In genomic region chr3:130854208-130854864, GRCh38 we compare ENCODE assay signal across 11 cellular contexts. TPM values are rescaled to one million over a fixed set of nuclear protein-coding genes. Genes with fewer than 3 reads are reported as not detected.
DNase-seq lines count a peak whose midpoint lies in the region; ATAC-seq and TF ChIP-seq lines count a peak whose summit lies in the region.
"Had no signal": no experiment of that assay in that cellular context is flagged by ENCODE, and none has a peak within 500 bp of the region (broad histone marks: within the 10 kb centered on the region; RNA-seq: fewer than 3 reads in every experiment).

No MANE protein-coding gene starts in this region.

- peak; percentile 37 for ATAC-seq in GM21619 (IDR thresholded peaks at IDR 0.05; ENCODE audit: unreplicated experiment)
- peak; percentile 36 for ATAC-seq in HG03135 (IDR thresholded peaks at IDR 0.05; ENCODE audit: unreplicated experiment)
- ATAC-seq in foreskin keratinocyte = no peak
- ATAC-seq: natural killer cell treated with Interleukin-12 subunit alpha and Interleukin-12 subunit beta and Interleukin-15 and Interleukin-18, amount 100 ng/mL, for 72 hours had no signal

- no peak overlapping the region for H3K14ac ChIP-seq in trophoblast cell (ENCODE audit: low read length)

- no peak overlapping the region for H4K8ac ChIP-seq in trophoblast cell (ENCODE audit: low read depth, low read length)

- no peak overlapping the region for H3K23ac ChIP-seq in trophoblast cell (ENCODE audit: low read length)

- no CpG with 5 or more reads among the region's 5 CpGs for WGBS in trophoblast cell (ENCODE audit: extremely low coverage, insufficient coverage, insufficient read length)
- 90% methylated on average over 5 of the region's 5 CpGs for WGBS in suprapubic skin

- DNase-seq in NCI-H2107 treated with DMSO at 0.1 percent for 48 hours (lab: John Stamatoyannopoulos, UW; ENCODE audit: unreplicated experiment) (peak; percentile 82), NCI-H2107 (lab: John Stamatoyannopoulos, UW) (no peak), trophoblast cell (no peak), NCI-H1930 (lab: John Stamatoyannopoulos, UW) (no peak), foreskin keratinocyte (no peak), suprapubic skin (ENCODE audit: low spot score in 2 of 2) (no peak)

- no peak overlapping the region for H4K12ac ChIP-seq in trophoblast cell (ENCODE audit: low read depth, low read length)

- no peaks in the 10 kb centered on the region for H3K9me3 ChIP-seq in trophoblast cell (ENCODE audit: insufficient read depth, low read depth, low read length)
- no peaks in the 10 kb centered on the region for H3K9me3 ChIP-seq in suprapubic skin

- H3K27ac ChIP-seq in trophoblast cell (ENCODE audit: low read depth, low read length) = no peak overlapping the region
- no peak overlapping the region for H3K27ac ChIP-seq in foreskin keratinocyte
- H3K27ac ChIP-seq in suprapubic skin = no peak overlapping the region
- H3K27ac ChIP-seq: 22Rv1 had no signal

- no peak for TF ChIP-seq POLR2A in suprapubic skin (IDR thresholded peaks at IDR 0.05)

- H3K27me3 ChIP-seq in trophoblast cell (ENCODE audit: insufficient read depth, low read length) (no peaks in the 10 kb centered on the region), foreskin keratinocyte (no peaks in the 10 kb centered on the region), suprapubic skin (no peaks in the 10 kb centered on the region)

- H2BK5ac ChIP-seq in trophoblast cell (ENCODE audit: low read depth, low read length, poor library complexity) = no peak overlapping the region

- H4K91ac ChIP-seq in trophoblast cell (ENCODE audit: low read depth, low read length) = no peak overlapping the region

- H2AFZ ChIP-seq in trophoblast cell (ENCODE audit: insufficient read depth, low read length, poor library complexity) = no peak overlapping the region

- no peaks in the 10 kb centered on the region for H3K36me3 ChIP-seq in trophoblast cell (ENCODE audit: control insufficient read depth in 1 of 2, insufficient read depth in 2 of 2, low read length in 2 of 2)
- no peaks in the 10 kb centered on the region for H3K36me3 ChIP-seq in suprapubic skin

- H3K4me2 ChIP-seq in trophoblast cell (ENCODE audit: low read length) = no peak overlapping the region
- H3K4me2 ChIP-seq: smooth muscle cell had no signal

- peaks cover 1 to 2% of the 10 kb centered on the region in 2 experiments for H3K4me1 ChIP-seq in trophoblast cell (ENCODE audit: control insufficient read depth in 1 of 2, insufficient read depth in 2 of 2, low read length in 2 of 2)
- peaks cover 13% of the 10 kb centered on the region for H3K4me1 ChIP-seq in foreskin keratinocyte
- peaks cover 34% of the 10 kb centered on the region for H3K4me1 ChIP-seq in suprapubic skin

- H2BK120ac ChIP-seq in trophoblast cell (ENCODE audit: insufficient read depth, low read length, poor library complexity) = no peak overlapping the region

- no peak overlapping the region for H2BK12ac ChIP-seq in trophoblast cell (ENCODE audit: low read length)

- TF ChIP-seq CTCF in foreskin keratinocyte (conservative IDR thresholded peaks at IDR 0.05) (no peak), suprapubic skin (IDR thresholded peaks at IDR 0.05) (no peak)

- H3K4me3 ChIP-seq in trophoblast cell (ENCODE audit: low read depth, low read length) (no peak overlapping the region), suprapubic skin (no peak overlapping the region)
- H3K4me3 ChIP-seq: smooth muscle cell had no signal

- no peak overlapping the region for H3K18ac ChIP-seq in trophoblast cell (ENCODE audit: low read length)

- H3K79me2 ChIP-seq in trophoblast cell (ENCODE audit: control insufficient read depth, insufficient read depth, low read length, poor library complexity) = no peaks in the 10 kb centered on the region

- no peak for TF ChIP-seq EP300 in suprapubic skin (IDR thresholded peaks at IDR 0.05)

- H3K9ac ChIP-seq in trophoblast cell (ENCODE audit: low read length) = no peak overlapping the region

- peak overlapping the region; percentile 30 for H2AK5ac ChIP-seq in trophoblast cell (ENCODE audit: low read length)

- no peak overlapping the region for H3K4ac ChIP-seq in trophoblast cell (ENCODE audit: low read depth, low read length)

- no peaks in the 10 kb centered on the region for H3K79me1 ChIP-seq in trophoblast cell (ENCODE audit: low read length)

RNA-seq across cellular contexts. Expression of gene ATP2C1, which starts 39.5 kb away (rescaled TPM):
- 63.5 and 66.0 TPM in 2 replicates for polyA plus RNA-seq in trophoblast cell (2013)
- total RNA-seq in foreskin keratinocyte = 82.3 and 88.6 TPM in 2 replicates
- polyA plus RNA-seq in foreskin keratinocyte = 36.2 and 47.5 TPM in 2 replicates
- 10 to 100 TPM; 55.1 to 69.9 (median 64.3) TPM for total RNA-seq in suprapubic skin
